In the genomic region with DNA sequence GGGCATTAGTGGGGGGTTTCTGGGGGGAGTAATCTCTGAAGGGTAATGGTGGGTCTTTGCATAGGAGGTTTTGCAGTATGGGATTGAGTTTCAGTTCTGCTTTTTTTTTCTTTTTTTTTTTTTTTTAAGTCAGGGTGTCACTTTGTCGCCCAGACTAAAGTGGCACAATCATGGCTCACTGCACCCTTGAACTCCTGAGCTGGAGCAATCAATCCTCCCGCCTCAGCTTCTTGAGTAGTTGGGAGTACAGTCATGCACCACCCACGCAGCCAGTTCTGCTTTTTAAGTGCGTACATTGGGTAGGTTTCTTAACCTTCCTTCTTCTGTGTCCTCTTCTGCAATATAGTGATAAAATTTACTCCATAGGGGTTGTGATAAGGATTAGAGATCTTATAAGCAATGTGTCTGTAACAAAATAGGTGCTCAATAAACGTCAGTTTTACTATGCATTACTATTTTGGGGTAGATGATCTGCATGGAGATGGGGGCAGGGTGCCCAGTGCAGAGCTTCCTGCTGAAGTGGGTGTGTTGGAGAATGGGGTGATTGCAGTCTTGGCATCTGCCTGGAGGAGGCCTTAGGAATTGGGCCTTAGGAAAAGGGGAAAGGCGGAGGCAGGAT, we compare ENCODE assay signal across 12 cellular contexts. TPM values are rescaled to one million over a fixed set of nuclear protein-coding genes. Genes with fewer than 3 reads are reported as not detected.
DNase-seq lines count a peak whose midpoint lies in the region; ATAC-seq and TF ChIP-seq lines count a peak whose summit lies in the region.
"Had no signal": no experiment of that assay in that cellular context is flagged by ENCODE, and none has a peak within 500 bp of the region (broad histone marks: within the 10 kb centered on the region; RNA-seq: fewer than 3 reads in every experiment).

No MANE protein-coding gene starts in this region.

- H3K27me3 ChIP-seq in lower lobe of right lung (ENCODE audit: low read depth) (peaks cover 52% of the 10 kb centered on the region), suprapubic skin (peaks cover 48% of the 10 kb centered on the region), gastroesophageal sphincter (peaks cover 69% of the 10 kb centered on the region)

- intact Hi-C loops in lower lobe of right lung (cut with DNase I), result no loop called here

- ATAC-seq in lower lobe of right lung (peak; percentile 32 to 66), GM21423 (IDR thresholded peaks at IDR 0.05; ENCODE audit: unreplicated experiment) (no peak), gastroesophageal sphincter (no peak)

- TF ChIP-seq EP300 in suprapubic skin (IDR thresholded peaks at IDR 0.05) (no peak), gastroesophageal sphincter (IDR thresholded peaks at IDR 0.05) (no peak)

- no peak for TF ChIP-seq POLR2A in suprapubic skin (IDR thresholded peaks at IDR 0.05)
- no peak for TF ChIP-seq POLR2A in gastroesophageal sphincter (IDR thresholded peaks at IDR 0.05)

- H3K27ac ChIP-seq in lower lobe of right lung (peak overlapping the region; percentile 58), suprapubic skin (no peak overlapping the region), gastroesophageal sphincter (no peak overlapping the region)
- H3K27ac ChIP-seq: coronary artery had no signal

- no peak for TF ChIP-seq CTCF in lower lobe of right lung (IDR thresholded peaks at IDR 0.05)
- TF ChIP-seq CTCF in suprapubic skin (IDR thresholded peaks at IDR 0.05), result no peak
- no peak for TF ChIP-seq CTCF in gastroesophageal sphincter (IDR thresholded peaks at IDR 0.05)

- DNase-seq in Ammon's horn (ENCODE audit: low spot score) (peak; percentile 29), HCEC 1CT (peak; percentile 47), SKM-1 treated with dmso at 0.1 percent for 144 hours (lab: John Stamatoyannopoulos, UW; ENCODE audit: unreplicated experiment) (peak; percentile 97), lower lobe of right lung (peak; percentile 90), DMS79 (lab: John Stamatoyannopoulos, UW) (no peak), suprapubic skin (ENCODE audit: low spot score in 2 of 2) (no peak)
- DNase-seq: NCI-H2171 treated with DMSO at 0.1 percent for 48 hours had no signal

- H3K4me1 ChIP-seq in lower lobe of right lung (peaks cover 30% of the 10 kb centered on the region), suprapubic skin (peaks cover 14% of the 10 kb centered on the region), gastroesophageal sphincter (peaks cover 0 to 15% (median 7%) of the 10 kb centered on the region in 3 donors)

- H3K36me3 ChIP-seq in lower lobe of right lung, result no peaks in the 10 kb centered on the region
- H3K36me3 ChIP-seq in suprapubic skin, result no peaks in the 10 kb centered on the region
- H3K36me3 ChIP-seq in gastroesophageal sphincter, result no peaks in the 10 kb centered on the region

- WGBS in suprapubic skin, result 58% methylated on average over 6 of the region's 6 CpGs
- WGBS in gastroesophageal sphincter (ENCODE audit: low coverage in 1 of 2), 2 donors, result 80% methylated on average over 1 to 4 of the region's 6 CpGs

- H3K9me3 ChIP-seq in lower lobe of right lung (no peaks in the 10 kb centered on the region), suprapubic skin (no peaks in the 10 kb centered on the region), gastroesophageal sphincter (no peaks in the 10 kb centered on the region)

- no peak overlapping the region for H3K4me3 ChIP-seq in lower lobe of right lung
- no peak overlapping the region for H3K4me3 ChIP-seq in suprapubic skin
- no peak overlapping the region for H3K4me3 ChIP-seq in gastroesophageal sphincter
- H3K4me3 ChIP-seq: coronary artery had no signal

RNA-seq across cellular contexts. Expression of a gene that starts 9.6 kb away (rescaled TPM):
- total RNA-seq in lower lobe of right lung (9.9 TPM), suprapubic skin (1 to 10 TPM; 1.6 to 4.2 (median 2.5) TPM), gastroesophageal sphincter (10 to 100 TPM in 1 of 4 donors, 1 to 10 TPM in 2, under 1 TPM in 1; 0.45 to 12.5 (median 2.2) TPM)

RNA-seq across cellular contexts. Expression of a gene that starts 40.3 kb away (rescaled TPM):
- total RNA-seq in lower lobe of right lung (57.8 TPM), suprapubic skin (100 to 1,000 TPM in 1 of 4 donors, 10 to 100 TPM in 3; 57.6 to 296 (median 74.3) TPM), gastroesophageal sphincter (10 to 100 TPM; 47.5 to 84.2 (median 66.0) TPM)

RNA-seq across cellular contexts. Expression of a gene that starts 40.4 kb away (rescaled TPM):
- 1.6 TPM for total RNA-seq in lower lobe of right lung
- 1 to 10 TPM; 1.2 to 6.0 (median 1.8) TPM for total RNA-seq in suprapubic skin
- under 1 TPM in 3 of 4 donors, not detected in 1; 0.31 to 0.54 (median 0.39) TPM for total RNA-seq in gastroesophageal sphincter

RNA-seq across cellular contexts. Expression of a gene that starts 59.7 kb away (rescaled TPM):
- total RNA-seq in lower lobe of right lung (not detected), suprapubic skin (not detected), gastroesophageal sphincter (not detected)
- total RNA-seq: mononuclear cell, subcutaneous adipose tissue had no signal

Comparison
In these comparisons a context has a peak if more than half of its experiments do, and no peak if none do; other contexts are left out.
1. DNase-seq: peak in Ammon's horn (single experiment), HCEC 1CT (single experiment), SKM-1 treated with dmso at 0.1 percent for 144 hours (single experiment) and lower lobe of right lung (single experiment); none in DMS79 (single experiment) and suprapubic skin (0 of 2).
2. ATAC-seq: peak in lower lobe of right lung (2 of 2); none in GM21423 (single experiment) and gastroesophageal sphincter (single experiment).